In the genomic region with DNA sequence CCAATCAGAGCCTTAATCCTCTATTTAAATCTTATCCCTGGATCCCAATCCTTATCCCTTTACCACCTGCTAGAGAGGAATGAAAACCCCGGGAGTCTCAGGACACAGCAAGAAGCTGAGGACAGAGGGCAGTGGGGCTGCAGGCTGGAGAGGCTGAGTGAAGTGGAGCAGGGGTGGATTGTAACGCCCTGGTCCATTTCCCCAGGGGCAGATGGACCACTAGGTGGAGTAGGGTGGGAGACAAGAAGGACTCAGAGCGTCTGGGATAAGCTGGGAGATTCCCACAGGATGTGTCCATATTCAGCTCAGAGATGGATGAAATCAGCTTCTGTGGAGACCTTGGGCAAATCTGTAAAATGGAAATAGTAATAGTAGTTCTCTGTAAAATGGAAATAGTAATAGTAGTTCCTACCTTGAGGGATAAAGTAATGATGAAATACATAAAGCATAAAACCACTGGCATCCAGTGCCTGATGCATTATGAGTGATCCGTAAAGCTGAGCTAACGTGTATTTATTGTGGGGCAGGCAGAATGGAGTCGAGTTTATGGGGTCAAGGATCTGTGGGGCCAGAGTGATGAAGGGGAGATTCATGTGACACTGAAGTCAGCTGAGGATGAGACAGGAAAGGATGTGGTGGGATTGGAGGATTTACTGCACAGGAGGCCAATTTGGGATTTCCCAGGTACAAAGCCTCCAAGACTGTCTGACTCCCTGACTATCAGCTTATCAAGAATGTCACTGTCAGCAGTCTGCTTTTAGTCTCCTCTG, we compare ENCODE assay signal across 1 cellular context.
TF ChIP-seq lines count a peak whose summit lies in the region.

No MANE protein-coding gene starts in this region.

TF ChIP-seq in HepG2, 621 proteins besides CTCF, POLR2A, EP300 and RAD21:
- no peak for TF ChIP-seq MAF1 (CRISPR knock-in tag; IDR thresholded peaks at IDR 0.05; ENCODE audit: borderline replicate concordance)
- no peak for TF ChIP-seq ZNF780A (CRISPR knock-in tag; IDR thresholded peaks at IDR 0.05)
- no peak for TF ChIP-seq SIN3A (IDR thresholded peaks at IDR 0.05; ENCODE audit: borderline replicate concordance, low read depth, low read length)
- TF ChIP-seq, protein P1, sequence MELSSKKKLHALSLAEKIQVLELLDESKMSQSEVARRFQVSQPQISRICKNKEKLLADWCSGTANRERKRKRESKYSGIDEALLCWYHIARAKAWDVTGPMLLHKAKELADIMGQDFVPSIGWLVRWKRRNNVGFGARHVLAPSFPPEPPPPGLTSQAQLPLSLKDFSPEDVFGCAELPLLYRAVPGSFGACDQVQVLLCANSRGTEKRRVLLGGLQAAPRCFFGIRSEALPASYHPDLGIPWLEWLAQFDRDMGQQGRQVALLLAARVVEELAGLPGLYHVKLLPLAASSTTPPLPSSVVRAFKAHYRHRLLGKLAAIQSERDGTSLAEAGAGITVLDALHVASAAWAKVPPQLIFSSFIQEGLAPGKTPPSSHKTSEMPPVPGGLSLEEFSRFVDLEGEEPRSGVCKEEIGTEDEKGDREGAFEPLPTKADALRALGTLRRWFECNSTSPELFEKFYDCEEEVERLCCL (CRISPR knock-in tag; IDR thresholded peaks at IDR 0.05; ENCODE audit: borderline replicate concordance): no peak
- no peak for TF ChIP-seq ZNF205 (CRISPR knock-in tag; IDR thresholded peaks at IDR 0.05)
- no peak for TF ChIP-seq SMARCC2 (IDR thresholded peaks at IDR 0.05)
